Comparison of ENCODE assay signal across 30 cellular contexts in the genomic region with DNA sequence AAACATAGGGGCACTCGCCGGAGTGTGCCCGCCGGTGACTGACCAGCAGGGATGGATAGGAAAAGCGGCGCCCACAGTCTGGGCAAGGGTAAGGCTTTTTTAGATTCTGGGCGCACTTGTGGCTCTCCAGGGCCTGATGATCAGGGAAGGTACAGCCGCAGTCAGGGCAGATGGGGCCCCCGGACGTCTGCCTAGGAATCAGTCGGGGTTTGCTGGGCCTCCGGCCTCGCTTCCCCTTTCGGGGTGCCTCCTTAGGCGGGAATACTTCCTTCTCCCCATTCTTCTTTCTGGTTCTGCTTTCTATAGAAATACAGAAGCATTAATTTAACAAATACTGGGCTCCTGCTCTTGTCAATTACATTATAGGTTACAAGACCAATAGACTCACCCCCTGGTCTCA. TPM values are rescaled to one million over a fixed set of nuclear protein-coding genes. Genes with fewer than 3 reads are reported as not detected.
DNase-seq lines count a peak whose midpoint lies in the region; ATAC-seq, FAIRE-seq and TF ChIP-seq lines count a peak whose summit lies in the region.
"Had no signal": no experiment of that assay in that cellular context is flagged by ENCODE, and none has a peak within 500 bp of the region (broad histone marks: within the 10 kb centered on the region; RNA-seq: fewer than 3 reads in every experiment).

No MANE protein-coding gene starts in this region.

- no peak overlapping the region for H3K4me2 ChIP-seq in neural progenitor cell
- no peak overlapping the region for H3K4me2 ChIP-seq in mammary epithelial cell (ENCODE audit: insufficient read depth, low read depth, low read length)

- peak overlapping the region; percentile 22 for H3K4me3 Mint-ChIP-seq in neural progenitor cell

- WGBS in mammary epithelial cell (ENCODE audit: low coverage, missing lambda C conversion rate), result 95% methylated on average over 14 of the region's 15 CpGs

- peaks cover 4% of the 10 kb centered on the region for H3K9me3 Mint-ChIP-seq in neural progenitor cell
- H3K9me3 Mint-ChIP-seq: naive B cell had no signal

- peaks cover under 1% of the 10 kb centered on the region for H3K4me1 Mint-ChIP-seq in neural progenitor cell

- peaks cover 13% of the 10 kb centered on the region for H3F3A ChIP-seq in neural progenitor cell (ENCODE audit: low read depth)

- in situ Hi-C loops in mammary epithelial cell (cut with MboI; ENCODE audit: low sequenced_read_pairs in 2 of 2), result loop anchor here in 1 of 2 donors (25.0 kb wide), 1 partner anchor 443 kb away; no protein-coding TSS in a partner anchor

- H3K27me3 ChIP-seq in neural progenitor cell (no peaks in the 10 kb centered on the region), Peyer's patch (no peaks in the 10 kb centered on the region), mammary epithelial cell (ENCODE audit: insufficient read depth, low read length) (no peaks in the 10 kb centered on the region)
- H3K27me3 ChIP-seq: BLaER1 treated with 17β-estradiol and CSF1 and Interleukin-3, amounts not matched to agents 10 nM and 100 nM; breast epithelium; heart right ventricle had no signal

- CTCF ChIA-PET in mammary epithelial cell (lab: Charles Lee; ENCODE audit: low non-redundant PET), result no interaction called here

- no peaks in the 10 kb centered on the region for H3K27me3 Mint-ChIP-seq in neural progenitor cell (ENCODE audit: insufficient read depth, low read depth)
- H3K27me3 Mint-ChIP-seq: naive B cell had no signal

- TF ChIP-seq POLR2A in Peyer's patch (IDR thresholded peaks at IDR 0.05), result no peak

- H3K79me2 ChIP-seq in neural progenitor cell (ENCODE audit: low read depth) (peaks cover 31% of the 10 kb centered on the region), mammary epithelial cell (ENCODE audit: insufficient read depth, low read length) (peaks cover 16% of the 10 kb centered on the region)

- no peaks in the 10 kb centered on the region for H3K4me1 ChIP-seq in neural progenitor cell
- H3K4me1 ChIP-seq in Peyer's patch, result peaks cover 0 to 18% (median 0%) of the 10 kb centered on the region in 4 donors
- H3K4me1 ChIP-seq in mammary epithelial cell (ENCODE audit: insufficient read depth, low read length), result peaks cover 10% of the 10 kb centered on the region
- H3K4me1 ChIP-seq: breast epithelium, HAP-1 had no signal

- BruUV-seq in mammary epithelial cell (replicated peaks; lab: Mats Ljungman, UMichigan), result no TSS peak

- H2AFZ ChIP-seq in neural progenitor cell (replicated peaks), result no peak overlapping the region
- no peak overlapping the region for H2AFZ ChIP-seq in mammary epithelial cell (ENCODE audit: low read depth, low read length)

- H3K9ac ChIP-seq in neural progenitor cell, result no peak overlapping the region
- H3K9ac ChIP-seq in mammary epithelial cell (ENCODE audit: insufficient read depth, low read length), result no peak overlapping the region

- H3K27ac ChIP-seq in neural progenitor cell (no peak overlapping the region), Peyer's patch (peak overlapping the region in 1 of 4 donors; percentile 31), mammary epithelial cell (ENCODE audit: insufficient read depth, low read depth, low read length) (no peak overlapping the region)
- H3K27ac ChIP-seq: breast epithelium had no signal

- dilution Hi-C loops in mammary epithelial cell (cut with HindIII; ENCODE audit: low sequenced_read_pairs), result no loop called here

- H3K9me3 ChIP-seq in neural progenitor cell (ENCODE audit: low read depth) (no peaks in the 10 kb centered on the region), Peyer's patch (no peaks in the 10 kb centered on the region), mammary epithelial cell (replicated peaks; ENCODE audit: insufficient read depth, low read length) (no peaks in the 10 kb centered on the region)
- H3K9me3 ChIP-seq: BLaER1 treated with 17β-estradiol and CSF1 and Interleukin-3, amounts not matched to agents 10 nM and 100 nM; breast epithelium; HAP-1 had no signal

- no peak overlapping the region for H3K27ac Mint-ChIP-seq in neural progenitor cell

- intact Hi-C loops in left ventricle myocardium superior (cut with micrococcal nuclease), result no loop called here
- intact Hi-C loops in mammary epithelial cell (cut with micrococcal nuclease), result no loop called here

- peak; percentile 72 for DNase-seq in CD1c-positive myeloid dendritic cell (ENCODE audit: extremely low spot score)
- peak; percentile 28 for DNase-seq in NOMO-1 treated with dmso at 0.1 percent for 144 hours (lab: John Stamatoyannopoulos, UW; ENCODE audit: unreplicated experiment)
- peak; percentile 47 for DNase-seq in left ventricle myocardium superior
- no peak for DNase-seq in neural progenitor cell (ENCODE audit: low spot score)
- DNase-seq in Peyer's patch, result no peak
- DNase-seq in NCI-H748 (lab: John Stamatoyannopoulos, UW; ENCODE audit: unreplicated experiment), result no peak
- no peak for DNase-seq in mammary epithelial cell
- no peak for DNase-seq in frontal cortex (ENCODE audit: low spot score in 2 of 2)
- DNase-seq: ACHN; activated CD4-positive, alpha-beta T cell treated with anti-CD3 and anti-CD28 coated beads, Interleukin-2, amount 50 U/mL, for 4 hours; activated naive CD4-positive, alpha-beta T cell treated with anti-CD3 and anti-CD28 coated beads, Interleukin-2, amount 50 U/mL, for 16 hours; Calu3; DND-41; effector CD8-positive, alpha-beta T cell; KG1; left colon; MM.1S; naive B cell; NCI-H1417 treated with DMSO at 0.1 percent for 48 hours; NCI-H2107; NCI-H446 treated with DMSO at 0.1 percent for 48 hours; PC-3; SHP77; stimulated activated CD4-positive, alpha-beta T cell treated with anti-CD3 and anti-CD28 coated beads, Interleukin-12 subunit alpha, Interleukin-12 subunit beta, amount 100 ng/mL, for 4 hours; stimulated activated CD4-positive, alpha-beta T cell treated with anti-CD3 and anti-CD28 coated beads, Interleukin-4, amount 100 ng/mL, for 1 hour had no signal

- FAIRE-seq in frontal cortex (lab: Jason Lieb, UNC), result no peak
- FAIRE-seq: colon had no signal

- no peak for ATAC-seq in left ventricle myocardium superior
- ATAC-seq: left colon, PC-3 had no signal

- TF ChIP-seq CTCF in neural progenitor cell (IDR thresholded peaks at IDR 0.05) (no peak), Peyer's patch (IDR thresholded peaks at IDR 0.05) (no peak), mammary epithelial cell (conservative IDR thresholded peaks at IDR 0.05 in 1 of 2, IDR thresholded peaks at IDR 0.05 in 1 of 2; ENCODE audit: extremely low read depth in 1 of 2, insufficient read depth in 1 of 2, low read depth in 1 of 2, low read length in 2 of 2) (no peak)

- no peaks in the 10 kb centered on the region for H3K36me3 ChIP-seq in neural progenitor cell
- peaks cover 0 to 51% (median 0%) of the 10 kb centered on the region in 3 donors for H3K36me3 ChIP-seq in Peyer's patch
- peaks cover 4% of the 10 kb centered on the region for H3K36me3 ChIP-seq in mammary epithelial cell (ENCODE audit: insufficient read depth, low read length)

- H4K20me1 ChIP-seq in neural progenitor cell (ENCODE audit: low read depth) (no peaks in the 10 kb centered on the region), mammary epithelial cell (ENCODE audit: insufficient read depth, low read length) (no peaks in the 10 kb centered on the region)

- no peak overlapping the region for H3K4me3 ChIP-seq in neural progenitor cell
- no peak overlapping the region for H3K4me3 ChIP-seq in Peyer's patch
- H3K4me3 ChIP-seq in mammary epithelial cell (replicated peaks in 1 of 3; ENCODE audit: insufficient read depth in 1 of 3, low read depth in 2 of 3, low read length in 3 of 3), result no peak overlapping the region
- H3K4me3 ChIP-seq: BLaER1 treated with 17β-estradiol and CSF1 and Interleukin-3, amounts not matched to agents 10 nM and 100 nM; breast epithelium; HAP-1; heart right ventricle had no signal

- H3K36me3 Mint-ChIP-seq in neural progenitor cell, result peaks cover 30% of the 10 kb centered on the region

RNA-seq across cellular contexts. Expression of a gene that starts 5.0 kb away (rescaled TPM):
- total RNA-seq in left ventricle myocardium superior, result 4.8 TPM
- 9.2 and 15.3 TPM in 2 replicates for total RNA-seq in neural progenitor cell (ENCODE audit: low replicate concordance)
- 10 to 100 TPM in 2 of 4 donors, 1 to 10 TPM in 2; 7.5 to 12.5 (median 9.9) TPM for total RNA-seq in Peyer's patch
- 1 to 10 TPM; 6.7 to 7.0 TPM for total RNA-seq in mammary epithelial cell
- polyA plus RNA-seq in mammary epithelial cell, result 4.7 TPM
- polyA minus RNA-seq in mammary epithelial cell, result 9.9 TPM
- 9.0 TPM for total RNA-seq in frontal cortex

RNA-seq across cellular contexts. Expression of a gene that starts 19.7 kb away (rescaled TPM):
- 7.3 TPM for total RNA-seq in left ventricle myocardium superior
- 17.8 and 19.5 TPM in 2 replicates for total RNA-seq in neural progenitor cell (ENCODE audit: low replicate concordance)
- 10 to 100 TPM; 13.7 to 55.0 (median 29.3) TPM for total RNA-seq in Peyer's patch
- 1 to 10 TPM; 7.6 to 8.0 TPM for total RNA-seq in mammary epithelial cell
- polyA plus RNA-seq in mammary epithelial cell, result 3.2 TPM
- 6.5 TPM for polyA minus RNA-seq in mammary epithelial cell
- total RNA-seq in frontal cortex, result 18.3 TPM

RNA-seq across cellular contexts. Expression of a gene that starts 33.6 kb away (rescaled TPM):
- total RNA-seq in left ventricle myocardium superior (10.0 TPM), neural progenitor cell (ENCODE audit: low replicate concordance) (3.6 and 6.2 TPM in 2 replicates), Peyer's patch (10 to 100 TPM; 38.6 to 53.3 (median 41.1) TPM), mammary epithelial cell (10 to 100 TPM in 1 of 2 donors, 1 to 10 TPM in 1; 6.2 to 10.6 TPM), frontal cortex (7.3 TPM)
- 3.4 TPM for polyA plus RNA-seq in mammary epithelial cell
- 9.4 TPM for polyA minus RNA-seq in mammary epithelial cell

RNA-seq across cellular contexts. Expression of a gene that starts 45.6 kb away (rescaled TPM):
- 22.0 TPM for total RNA-seq in left ventricle myocardium superior
- total RNA-seq in neural progenitor cell (ENCODE audit: low replicate concordance), result 3.5 and 14.6 TPM in 2 replicates
- total RNA-seq in Peyer's patch, result 100 to 1,000 TPM in 1 of 4 donors, 10 to 100 TPM in 3; 45.5 to 107 (median 65.0) TPM
- total RNA-seq in mammary epithelial cell, result 10 to 100 TPM; 10.2 to 38.5 TPM
- polyA plus RNA-seq in mammary epithelial cell, result 4.8 TPM
- polyA minus RNA-seq in mammary epithelial cell, result 22.0 TPM
- total RNA-seq in frontal cortex, result 7.3 TPM

RNA-seq across cellular contexts. Expression of a gene that starts 47.0 kb away (rescaled TPM):
- 9.1 TPM for total RNA-seq in left ventricle myocardium superior
- total RNA-seq in neural progenitor cell (ENCODE audit: low replicate concordance), result 3.6 and 12.6 TPM in 2 replicates
- 10 to 100 TPM in 3 of 4 donors, 1 to 10 TPM in 1; 5.8 to 22.5 (median 19.8) TPM for total RNA-seq in Peyer's patch
- 1 to 10 TPM; 5.5 to 6.6 TPM for total RNA-seq in mammary epithelial cell
- 2.8 TPM for polyA plus RNA-seq in mammary epithelial cell
- polyA minus RNA-seq in mammary epithelial cell, result not detected
- 6.1 TPM for total RNA-seq in frontal cortex

Comparison
In these comparisons a context has a peak if more than half of its experiments do, and no peak if none do; other contexts are left out.
1. DNase-seq: peak in CD1c-positive myeloid dendritic cell (single experiment), NOMO-1 treated with dmso at 0.1 percent for 144 hours (single experiment) and left ventricle myocardium superior (single experiment); none in neural progenitor cell (single experiment), Peyer's patch (0 of 3), NCI-H748 (single experiment), mammary epithelial cell (single experiment) and frontal cortex (0 of 2).